In genomic region chr3:57833763-57834162, GRCh38 we compare ENCODE assay signal across 30 cellular contexts.
"Had no signal": no experiment of that assay in that cellular context is flagged by ENCODE, and none has a peak within 500 bp of the region (broad histone marks: within the 10 kb centered on the region; RNA-seq: fewer than 3 reads in every experiment).

No MANE protein-coding gene starts in this region.

- H3K4me1 Mint-ChIP-seq: nephron; neural progenitor cell; stimulated activated memory B cell treated with anti-CD40 and anti-IgM and Interleukin-4, amounts not matched to agents 10 μg/mL and 1 μg/mL and 100 μg/mL, for 72 hours had no signal

- H3K9me3 Mint-ChIP-seq: natural killer cell; nephron; neural progenitor cell; stimulated activated memory B cell treated with anti-CD40 and anti-IgM and Interleukin-4, amounts not matched to agents 10 μg/mL and 1 μg/mL and 100 μg/mL, for 72 hours; stimulated activated naive CD8-positive, alpha-beta T cell treated with anti-CD3 and anti-CD28 coated beads, Interleukin-15, amount 100 ng/mL, for 72 hours; type B pancreatic cell had no signal

- H3K4me2 ChIP-seq: neural progenitor cell had no signal

- H3K9me3 ChIP-seq: ovary, psoas muscle, right lobe of liver, sigmoid colon, spleen, suprapubic skin, testis, tibial artery, transverse colon, upper lobe of right lung, uterus had no signal

- H3K4me1 ChIP-seq: neural progenitor cell, parathyroid adenoma, right lobe of liver, suprapubic skin, testis, transverse colon, upper lobe of right lung, uterus had no signal

- H3K36me3 Mint-ChIP-seq: natural killer cell had no signal

- H3K9ac ChIP-seq: neural progenitor cell, parathyroid adenoma had no signal

- DNase-seq: natural killer cell; occipital lobe; ovary; psoas muscle; right cardiac atrium; right lobe of liver; sigmoid colon; small intestine; spleen; stimulated activated CD4-positive, alpha-beta T cell treated with anti-CD3 and anti-CD28 coated beads, Interleukin-12 subunit alpha, Interleukin-12 subunit beta, amount 100 ng/mL, for 4 hours; stimulated activated CD4-positive, alpha-beta T cell treated with anti-CD3 and anti-CD28 coated beads, Interleukin-1b, Interleukin-23, amount 100 ng/mL, for 48 hours; stimulated activated CD4-positive, alpha-beta T cell treated with anti-CD3 and anti-CD28 coated beads, Interleukin-4, amount 100 ng/mL, for 1 hour; stimulated activated CD4-positive, alpha-beta T cell treated with anti-CD3 and anti-CD28 coated beads, Interleukin-4, amount 100 ng/mL, for 4 hours; stimulated activated CD8-positive, alpha-beta memory T cell treated with anti-CD3 and anti-CD28 coated beads, Interleukin-4, amount 100 ng/mL, for 48 hours; stimulated activated naive CD4-positive, alpha-beta T cell; stimulated activated naive CD8-positive, alpha-beta T cell treated with anti-CD3 and anti-CD28 coated beads, Interleukin-15, amount 100 ng/mL, for 72 hours; stimulated activated naive CD8-positive, alpha-beta T cell treated with anti-CD3 and anti-CD28 coated beads, Interleukin-15, Interleukin-2, amounts not matched to agents 100 U/mL and 50 U/mL, for 24 hours; substantia nigra; testis; tibial artery; transverse colon; upper lobe of right lung; uterus had no signal

- ATAC-seq: natural killer cell; psoas muscle; right cardiac atrium; stimulated activated memory B cell treated with anti-CD40 and anti-IgM and Interleukin-4, amounts not matched to agents 10 μg/mL and 1 μg/mL and 100 μg/mL, for 72 hours; stimulated activated naive CD8-positive, alpha-beta T cell treated with anti-CD3 and anti-CD28 coated beads, Interleukin-15, amount 100 ng/mL, for 72 hours; stimulated activated naive CD8-positive, alpha-beta T cell treated with anti-CD3 and anti-CD28 coated beads, Interleukin-15, Interleukin-2, amounts not matched to agents 100 U/mL and 50 U/mL, for 24 hours; upper lobe of right lung had no signal

- H2AFZ ChIP-seq: neural progenitor cell, parathyroid adenoma had no signal

- H3K36me3 ChIP-seq: ovary, uterus had no signal

- H3K27ac ChIP-seq: neural progenitor cell, ovary, parathyroid adenoma, psoas muscle, right lobe of liver, sigmoid colon, spleen, suprapubic skin, testis, tibial artery, transverse colon, upper lobe of right lung, uterus had no signal

- H3K27me3 Mint-ChIP-seq: stimulated activated memory B cell treated with anti-CD40 and anti-IgM and Interleukin-4, amounts not matched to agents 10 μg/mL and 1 μg/mL and 100 μg/mL, for 72 hours; stimulated activated naive CD8-positive, alpha-beta T cell treated with anti-CD3 and anti-CD28 coated beads, Interleukin-15, amount 100 ng/mL, for 72 hours; type B pancreatic cell had no signal

- H3K27me3 ChIP-seq: neural progenitor cell, ovary, right lobe of liver, sigmoid colon, spleen, suprapubic skin, testis, tibial artery, transverse colon, upper lobe of right lung, uterus had no signal

- H3K4me3 Mint-ChIP-seq: natural killer cell; nephron; neural progenitor cell; stimulated activated memory B cell treated with anti-CD40 and anti-IgM and Interleukin-4, amounts not matched to agents 10 μg/mL and 1 μg/mL and 100 μg/mL, for 72 hours; stimulated activated naive CD8-positive, alpha-beta T cell treated with anti-CD3 and anti-CD28 coated beads, Interleukin-15, amount 100 ng/mL, for 72 hours; type B pancreatic cell had no signal

- H3K27ac Mint-ChIP-seq: natural killer cell; nephron; neural progenitor cell; progenitor cell of endocrine pancreas; stimulated activated memory B cell treated with anti-CD40 and anti-IgM and Interleukin-4, amounts not matched to agents 10 μg/mL and 1 μg/mL and 100 μg/mL, for 72 hours; stimulated activated naive CD8-positive, alpha-beta T cell treated with anti-CD3 and anti-CD28 coated beads, Interleukin-15, amount 100 ng/mL, for 72 hours; type B pancreatic cell had no signal

- H3K4me3 ChIP-seq: neural progenitor cell, ovary, psoas muscle, right lobe of liver, sigmoid colon, spleen, suprapubic skin, testis, tibial artery, transverse colon, upper lobe of right lung, uterus had no signal
